ENCODE assay signal across 13 cellular contexts in genomic region chr13:101917475-101917810, GRCh38.
DNase-seq lines count a peak whose midpoint lies in the region; ATAC-seq and TF ChIP-seq lines count a peak whose summit lies in the region.
"Had no signal": no experiment of that assay in that cellular context is flagged by ENCODE, and none has a peak within 500 bp of the region (broad histone marks: within the 10 kb centered on the region; RNA-seq: fewer than 3 reads in every experiment).

No MANE protein-coding gene starts in this region.

- intact Hi-C loops in esophagus muscularis mucosa (cut with DNase I): no loop called here
- intact Hi-C loops in gastrocnemius medialis (cut with DNase I; ENCODE audit: low total_unique reads): no loop called here

- H3K36me3 ChIP-seq in esophagus muscularis mucosa (no peaks in the 10 kb centered on the region), gastrocnemius medialis (no peaks in the 10 kb centered on the region)
- H3K36me3 ChIP-seq: SJCRH30, uterus had no signal

- H3K4me3 Mint-ChIP-seq in stimulated activated naive CD8-positive, alpha-beta T cell treated with anti-CD3 and anti-CD28 coated beads, Interleukin-15, amount 100 ng/mL, for 72 hours: no peak overlapping the region
- H3K4me3 Mint-ChIP-seq in activated naive CD8-positive, alpha-beta T cell treated with anti-CD3 and anti-CD28 coated beads for 36 hours: no peak overlapping the region
- H3K4me3 Mint-ChIP-seq: activated B cell treated with CpG ODN at 0.5 μM for 24 hours had no signal

- H3K27me3 ChIP-seq in esophagus muscularis mucosa (peaks cover 6 to 67% (median 24%) of the 10 kb centered on the region in 4 donors), gastrocnemius medialis (peaks cover 41 to 62% (median 57%) of the 10 kb centered on the region in 3 donors)
- H3K27me3 ChIP-seq: SJCRH30 had no signal

- 2% methylated on average over 14 of the region's 16 CpGs for WGBS in esophagus muscularis mucosa

- no peak for TF ChIP-seq CTCF in esophagus muscularis mucosa (IDR thresholded peaks at IDR 0.05)
- TF ChIP-seq CTCF in gastrocnemius medialis (IDR thresholded peaks at IDR 0.05 in 4 of 5, conservative IDR thresholded peaks at IDR 0.05 in 1 of 5): no peak

- H3K4me1 Mint-ChIP-seq in stimulated activated naive CD8-positive, alpha-beta T cell treated with anti-CD3 and anti-CD28 coated beads, Interleukin-15, amount 100 ng/mL, for 72 hours: no peaks in the 10 kb centered on the region
- H3K4me1 Mint-ChIP-seq in activated naive CD8-positive, alpha-beta T cell treated with anti-CD3 and anti-CD28 coated beads for 36 hours: peaks cover 2% of the 10 kb centered on the region
- H3K4me1 Mint-ChIP-seq: activated B cell treated with CpG ODN at 0.5 μM for 24 hours had no signal

- H3K36me3 Mint-ChIP-seq in activated naive CD8-positive, alpha-beta T cell treated with anti-CD3 and anti-CD28 coated beads for 36 hours: no peaks in the 10 kb centered on the region

- TF ChIP-seq EP300 in esophagus muscularis mucosa (IDR thresholded peaks at IDR 0.05): no peak

- peak overlapping the region; percentile 40 to 58 (median 48) for H3K4me3 ChIP-seq in esophagus muscularis mucosa
- H3K4me3 ChIP-seq in gastrocnemius medialis: no peak overlapping the region
- H3K4me3 ChIP-seq: SJCRH30, uterus had no signal

- H3K4me1 ChIP-seq in esophagus muscularis mucosa (peaks cover 16 to 38% (median 26%) of the 10 kb centered on the region in 4 donors), gastrocnemius medialis (peaks cover 4 to 6% of the 10 kb centered on the region in 2 donors)
- H3K4me1 ChIP-seq: SJCRH30, uterus had no signal

- H3K9me3 Mint-ChIP-seq in stimulated activated naive CD8-positive, alpha-beta T cell treated with anti-CD3 and anti-CD28 coated beads, Interleukin-15, amount 100 ng/mL, for 72 hours: no peaks in the 10 kb centered on the region
- H3K9me3 Mint-ChIP-seq in activated naive CD8-positive, alpha-beta T cell treated with anti-CD3 and anti-CD28 coated beads for 36 hours: no peaks in the 10 kb centered on the region
- H3K9me3 Mint-ChIP-seq: activated B cell treated with CpG ODN at 0.5 μM for 24 hours had no signal

- in situ Hi-C loops in gastrocnemius medialis (cut with MboI; ENCODE audit: low sequenced_read_pairs in 4 of 4): no loop called here

- H3K9me3 ChIP-seq in esophagus muscularis mucosa: no peaks in the 10 kb centered on the region
- H3K9me3 ChIP-seq in gastrocnemius medialis: no peaks in the 10 kb centered on the region
- H3K9me3 ChIP-seq: SJCRH30, uterus had no signal

- peaks cover 56% of the 10 kb centered on the region for H3K27me3 Mint-ChIP-seq in stimulated activated naive CD8-positive, alpha-beta T cell treated with anti-CD3 and anti-CD28 coated beads, Interleukin-15, amount 100 ng/mL, for 72 hours
- peaks cover 68% of the 10 kb centered on the region for H3K27me3 Mint-ChIP-seq in activated naive CD8-positive, alpha-beta T cell treated with anti-CD3 and anti-CD28 coated beads for 36 hours

- peak; percentile 11 for ATAC-seq in stimulated activated naive CD8-positive, alpha-beta T cell treated with anti-CD3 and anti-CD28 coated beads, Interleukin-15, amount 100 ng/mL, for 72 hours
- ATAC-seq in stimulated activated naive CD8-positive, alpha-beta T cell treated with anti-CD3 and anti-CD28 coated beads, Interleukin-15, Interleukin-2, amounts not matched to agents 100 U/mL and 50 U/mL, for 24 hours: no peak
- ATAC-seq in HG03460 (IDR thresholded peaks at IDR 0.05; ENCODE audit: unreplicated experiment) (no peak), gastrocnemius medialis (no peak)

- no peak for TF ChIP-seq POLR2A in esophagus muscularis mucosa (IDR thresholded peaks at IDR 0.05; ENCODE audit: low read depth)
- no peak for TF ChIP-seq POLR2A in gastrocnemius medialis (IDR thresholded peaks at IDR 0.05)

- DNase-seq in stimulated activated naive CD8-positive, alpha-beta T cell treated with anti-CD3 and anti-CD28 coated beads, Interleukin-15, amount 100 ng/mL, for 72 hours: no peak
- no peak for DNase-seq in stimulated activated naive CD8-positive, alpha-beta T cell treated with anti-CD3 and anti-CD28 coated beads, Interleukin-15, Interleukin-2, amounts not matched to agents 100 U/mL and 50 U/mL, for 24 hours
- DNase-seq in NCI-H2196 (lab: John Stamatoyannopoulos, UW; ENCODE audit: unreplicated experiment) (peak; percentile 31), esophagus muscularis mucosa (ENCODE audit: extremely low spot score) (no peak), Kasumi-1 (lab: John Stamatoyannopoulos, UW) (no peak), gastrocnemius medialis (no peak)
- DNase-seq in activated naive CD8-positive, alpha-beta T cell treated with anti-CD3 and anti-CD28 coated beads for 36 hours: no peak
- DNase-seq: activated B cell treated with CpG ODN at 0.5 μM for 24 hours; activated T-cell treated with anti-CD3 and anti-CD28 coated beads, Interleukin-2, amount 50 U/mL, for 1 hour; stimulated activated CD4-positive, alpha-beta T cell treated with anti-CD3 and anti-CD28 coated beads, Interleukin-12 subunit alpha, Interleukin-12 subunit beta, amount 100 ng/mL, for 4 hours; uterus had no signal

- peak overlapping the region in 1 of 2 donors; percentile 2 for H3K27ac Mint-ChIP-seq in stimulated activated naive CD8-positive, alpha-beta T cell treated with anti-CD3 and anti-CD28 coated beads, Interleukin-15, amount 100 ng/mL, for 72 hours
- H3K27ac Mint-ChIP-seq in activated naive CD8-positive, alpha-beta T cell treated with anti-CD3 and anti-CD28 coated beads for 36 hours: no peak overlapping the region
- H3K27ac Mint-ChIP-seq: activated B cell treated with CpG ODN at 0.5 μM for 24 hours had no signal

- H3K27ac ChIP-seq in esophagus muscularis mucosa (replicated peaks in 1 of 4): no peak overlapping the region
- H3K27ac ChIP-seq in gastrocnemius medialis: no peak overlapping the region
- H3K27ac ChIP-seq: SJCRH30, uterus had no signal

Comparison
In these comparisons a context has a peak if more than half of its experiments do, and no peak if none do; other contexts are left out.
1. H3K4me3 ChIP-seq: peak in esophagus muscularis mucosa (4 of 4); none in gastrocnemius medialis (0 of 4).